In genomic region chr16:85556456-85557082, GRCh38 we compare ENCODE assay signal across 8 cellular contexts.
DNase-seq lines count a peak whose midpoint lies in the region; ATAC-seq and TF ChIP-seq lines count a peak whose summit lies in the region.

No MANE protein-coding gene starts in this region.

- H3K4me3 ChIP-seq in adipocyte (ENCODE audit: low read length) (peak overlapping the region; percentile 89), iPS DF 6.9 (ENCODE audit: low read length) (peak overlapping the region; percentile 73; the same call in 1 of the 2 replicates)

- H3K4me1 ChIP-seq in adipocyte (ENCODE audit: control insufficient read depth, insufficient read depth, low read length): peaks cover 41% of the 10 kb centered on the region
- peaks cover 6% of the 10 kb centered on the region for H3K4me1 ChIP-seq in iPS DF 6.9 (ENCODE audit: control insufficient read depth, insufficient read depth, low read length)

- H3K9me3 ChIP-seq in adipocyte (ENCODE audit: control insufficient read depth, low read length) (no peaks in the 10 kb centered on the region), iPS DF 6.9 (ENCODE audit: control insufficient read depth, insufficient read depth, low read length) (no peaks in the 10 kb centered on the region)

- H3K27ac ChIP-seq in iPS DF 6.9 (ENCODE audit: low read length): no peak overlapping the region

- WGBS in iPS DF 6.9 (ENCODE audit: insufficient coverage, insufficient read length): no CpG with 5 or more reads among the region's 65 CpGs

- ATAC-seq in HG03175 (IDR thresholded peaks at IDR 0.05; ENCODE audit: unreplicated experiment) (peak; percentile 33), SK-N-SH treated with all-trans-retinoic acid at 6 μM for 48 hours (peak; percentile 2; the same call in 1 of the 3 replicates), HG03039 (IDR thresholded peaks at IDR 0.05; ENCODE audit: unreplicated experiment) (no peak)

- H3K36me3 ChIP-seq in adipocyte (ENCODE audit: control insufficient read depth, insufficient read depth, low read length, severe bottlenecking) (no peaks in the 10 kb centered on the region), iPS DF 6.9 (ENCODE audit: control insufficient read depth, insufficient read depth, low read length) (no peaks in the 10 kb centered on the region)

- peak overlapping the region; percentile 92 for H3K9ac ChIP-seq in adipocyte (ENCODE audit: low read length)

- DNase-seq in D341Med (ENCODE audit: low spot score): peak; percentile 66
- peak; percentile 67 for DNase-seq in adipocyte (ENCODE audit: low read depth)
- no peak for DNase-seq in iPS DF 6.9 (ENCODE audit: low read depth, low spot score)
- DNase-seq in stimulated activated CD4-positive, alpha-beta T cell treated with anti-CD3 and anti-CD28 coated beads, Interleukin-12 subunit alpha, Interleukin-12 subunit beta, amount 100 ng/mL, for 48 hours (ENCODE audit: low read depth in 2 of 3, low spot score in 1 of 3): peak; percentile 33 to 46 (median 42)
- no peak for DNase-seq in dedifferentiated amniotic fluid mesenchymal stem cell (ENCODE audit: extremely low spot score)

- H3K27me3 ChIP-seq in adipocyte (replicated peaks; ENCODE audit: control insufficient read depth, insufficient read depth, low read length) (no peaks in the 10 kb centered on the region), iPS DF 6.9 (ENCODE audit: control insufficient read depth, insufficient read depth, low read length) (no peaks in the 10 kb centered on the region)

TF ChIP-seq in SK-N-SH treated with all-trans-retinoic acid at 6 μM for 48 hours, 23 proteins besides CTCF, POLR2A, EP300 and RAD21:
- TF ChIP-seq CREB5 (CRISPR knock-in tag; IDR thresholded peaks at IDR 0.05; ENCODE audit: low read depth) (no peak), TSHZ2 (CRISPR knock-in tag; IDR thresholded peaks at IDR 0.05) (no peak), SNAI2 (CRISPR knock-in tag; IDR thresholded peaks at IDR 0.05) (no peak), CSRNP3 (CRISPR knock-in tag; IDR thresholded peaks at IDR 0.05) (no peak), PATZ1 (CRISPR knock-in tag; IDR thresholded peaks at IDR 0.05; ENCODE audit: borderline replicate concordance) (peak; percentile 42; the same call in 1 of the 2 replicates)

Comparison
In these comparisons a context has a peak if more than half of its experiments do, and no peak if none do; other contexts are left out.
1. DNase-seq: peak in D341Med (single experiment), adipocyte (single experiment) and stimulated activated CD4-positive, alpha-beta T cell treated with anti-CD3 and anti-CD28 coated beads, Interleukin-12 subunit alpha, Interleukin-12 subunit beta, amount 100 ng/mL, for 48 hours (3 of 3); none in iPS DF 6.9 (single experiment) and dedifferentiated amniotic fluid mesenchymal stem cell (single experiment).